Comparison of ENCODE assay signal across 1 cellular context in genomic region chr4:185142563-185142910, GRCh38.
TF ChIP-seq lines count a peak whose summit lies in the region.

No MANE protein-coding gene starts in this region.

TF ChIP-seq in GM23338, 12 proteins besides CTCF, POLR2A, EP300 and RAD21 (continued from another document):
- TF ChIP-seq ZNF462 (CRISPR knock-in tag; IDR thresholded peaks at IDR 0.05) (no peak), CREB1 (CRISPR knock-in tag; IDR thresholded peaks at IDR 0.05; ENCODE audit: low read depth) (no peak), POLR2AphosphoS5 (IDR thresholded peaks at IDR 0.05; ENCODE audit: low read depth) (no peak)
- TF ChIP-seq, protein P1, sequence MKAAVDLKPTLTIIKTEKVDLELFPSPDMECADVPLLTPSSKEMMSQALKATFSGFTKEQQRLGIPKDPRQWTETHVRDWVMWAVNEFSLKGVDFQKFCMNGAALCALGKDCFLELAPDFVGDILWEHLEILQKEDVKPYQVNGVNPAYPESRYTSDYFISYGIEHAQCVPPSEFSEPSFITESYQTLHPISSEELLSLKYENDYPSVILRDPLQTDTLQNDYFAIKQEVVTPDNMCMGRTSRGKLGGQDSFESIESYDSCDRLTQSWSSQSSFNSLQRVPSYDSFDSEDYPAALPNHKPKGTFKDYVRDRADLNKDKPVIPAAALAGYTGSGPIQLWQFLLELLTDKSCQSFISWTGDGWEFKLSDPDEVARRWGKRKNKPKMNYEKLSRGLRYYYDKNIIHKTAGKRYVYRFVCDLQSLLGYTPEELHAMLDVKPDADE (IDR thresholded peaks at IDR 0.05): no peak
